Comparison of ENCODE assay signal across 1 cellular context in genomic region chr12:131229426-131230339, GRCh38.
TF ChIP-seq lines count a peak whose summit lies in the region.

No MANE protein-coding gene starts in this region.

TF ChIP-seq in K562, 482 proteins besides CTCF, POLR2A, EP300 and RAD21 (continued from another document and continues in another):
- no peak for TF ChIP-seq KAT2B (IDR thresholded peaks at IDR 0.05; ENCODE audit: low read depth, low read length)
- TF ChIP-seq NR2C2 (CRISPR knock-in tag; IDR thresholded peaks at IDR 0.05): no peak
- 0 out of 2 replicates have a peak, but pooled peaks have one; percentile 25 for TF ChIP-seq NR2C2 (tag; IDR thresholded peaks at IDR 0.05)
- TF ChIP-seq ZNF280A (IDR thresholded peaks at IDR 0.05; ENCODE audit: low read depth, partially characterized antibody): no peak
- peak; percentile 57; the same call in 1 of the 2 replicates for TF ChIP-seq FOXM1 (IDR thresholded peaks at IDR 0.05; ENCODE audit: low read depth)
- no peak for TF ChIP-seq FOXM1 (CRISPR knock-in tag; IDR thresholded peaks at IDR 0.05; ENCODE audit: low read depth)
- TF ChIP-seq TSHZ1 (CRISPR knock-in tag; IDR thresholded peaks at IDR 0.05): no peak
- no peak for TF ChIP-seq THRB (CRISPR knock-in tag; conservative IDR thresholded peaks at IDR 0.05)
- 0 out of 3 replicates have a peak, but pooled peaks of 1 of the 2 experiments have one; percentile 60 for TF ChIP-seq CBX3 (IDR thresholded peaks at IDR 0.05; ENCODE audit: borderline replicate concordance in 1 of 2, low read length in 2 of 2)
- no peak for TF ChIP-seq MLX (CRISPR knock-in tag; conservative IDR thresholded peaks at IDR 0.05)
- TF ChIP-seq DMBX1 (CRISPR knock-in tag; IDR thresholded peaks at IDR 0.05; ENCODE audit: borderline replicate concordance): 0 out of 2 replicates have a peak, but pooled peaks have one; percentile 15
- peak; percentile 40; the same call in 1 of the 2 replicates for TF ChIP-seq TRIM28 (IDR thresholded peaks at IDR 0.05)
- TF ChIP-seq CXXC5 (CRISPR knock-in tag; IDR thresholded peaks at IDR 0.05): peak; percentile 35; the same call in 1 of the 2 replicates
- TF ChIP-seq SUPT5H (IDR thresholded peaks at IDR 0.05): peak; percentile 59
- TF ChIP-seq NFIC (IDR thresholded peaks at IDR 0.05): peak; percentile 60
- peak; percentile 65; the same call in 1 of the 2 replicates for TF ChIP-seq KLF16 (IDR thresholded peaks at IDR 0.05)
- TF ChIP-seq ETV5 (CRISPR knock-in tag; IDR thresholded peaks at IDR 0.05; ENCODE audit: low read depth): peak; percentile 75; the same call in 1 of the 2 replicates
- TF ChIP-seq IRF2 (CRISPR knock-in tag; IDR thresholded peaks at IDR 0.05): no peak
- peak in 1 of 2 experiments; percentile 79; a peak in 2 of 4 replicates for TF ChIP-seq TRIM24 (IDR thresholded peaks at IDR 0.05)
- TF ChIP-seq NEUROD1 (IDR thresholded peaks at IDR 0.05; ENCODE audit: borderline replicate concordance, low read depth, low read length, partially characterized antibody): no peak
- 0 out of 2 replicates have a peak, but pooled peaks have one; percentile 29 for TF ChIP-seq HNRNPL (IDR thresholded peaks at IDR 0.05; ENCODE audit: low read depth, low read length)
- no peak for TF ChIP-seq IRF1 (CRISPR knock-in tag; IDR thresholded peaks at IDR 0.05; ENCODE audit: borderline replicate concordance)
- peak; percentile 85 for TF ChIP-seq NCOA1 (IDR thresholded peaks at IDR 0.05; ENCODE audit: low read depth)
- no peak for TF ChIP-seq DNMT1 (IDR thresholded peaks at IDR 0.05)
- TF ChIP-seq MCM3 (IDR thresholded peaks at IDR 0.05): no peak
- peak; percentile 49 for TF ChIP-seq XRCC5 (IDR thresholded peaks at IDR 0.05; ENCODE audit: low read depth, low read length)
- peak; percentile 91 for TF ChIP-seq CBFA2T3 (IDR thresholded peaks at IDR 0.05)
- TF ChIP-seq SMAD2 (IDR thresholded peaks at IDR 0.05; ENCODE audit: low read depth, low read length): no peak
- TF ChIP-seq FOXK2 (conservative IDR thresholded peaks at IDR 0.05 in 1 of 2, IDR thresholded peaks at IDR 0.05 in 1 of 2; ENCODE audit: low read depth in 2 of 2): peak; percentile 72 to 86
- no peak for TF ChIP-seq MED1 (CRISPR knock-in tag; IDR thresholded peaks at IDR 0.05; ENCODE audit: borderline replicate concordance)
- TF ChIP-seq TOE1 (IDR thresholded peaks at IDR 0.05; ENCODE audit: borderline replicate concordance): peak; percentile 69; the same call in 1 of the 2 replicates
- no peak for TF ChIP-seq TOE1 (CRISPR knock-in tag; IDR thresholded peaks at IDR 0.05; ENCODE audit: borderline replicate concordance, low read depth)
- TF ChIP-seq POLR2AphosphoS5 (IDR thresholded peaks at IDR 0.05; ENCODE audit: control insufficient read depth, insufficient read depth, low read depth, low read length): peak; percentile 63
- TF ChIP-seq MYC (IDR thresholded peaks at IDR 0.05; ENCODE audit: low read depth, low read length): peak; percentile 39; the same call in 1 of the 2 replicates
- TF ChIP-seq MYC (CRISPR knock-in tag; IDR thresholded peaks at IDR 0.05; ENCODE audit: borderline replicate concordance, low read depth): no peak
- TF ChIP-seq RB1 (IDR thresholded peaks at IDR 0.05; ENCODE audit: low read depth): 0 out of 2 replicates have a peak, but pooled peaks have one; percentile 18
- TF ChIP-seq CREB3L1 (IDR thresholded peaks at IDR 0.05; ENCODE audit: borderline replicate concordance, low read depth): 0 out of 2 replicates have a peak, but pooled peaks have one; percentile 51
- 0 out of 2 replicates have a peak, but pooled peaks have one; percentile 49 for TF ChIP-seq SPI1 (IDR thresholded peaks at IDR 0.05; ENCODE audit: borderline replicate concordance, low read depth, low read length)
- peak; percentile 12 for TF ChIP-seq SMAD1 (IDR thresholded peaks at IDR 0.05; ENCODE audit: low read depth, low read length, partially characterized antibody)
- TF ChIP-seq LEF1 (IDR thresholded peaks at IDR 0.05): peak; percentile 90
- 0 out of 2 replicates have a peak, but pooled peaks have one; percentile 19 for TF ChIP-seq CREM (IDR thresholded peaks at IDR 0.05; ENCODE audit: low read depth)
- TF ChIP-seq ZNF592 (IDR thresholded peaks at IDR 0.05): peak; percentile 71; the same call in 1 of the 2 replicates
- TF ChIP-seq PKNOX1 (IDR thresholded peaks at IDR 0.05): no peak
- peak; percentile 80 for TF ChIP-seq RBBP5 (IDR thresholded peaks at IDR 0.05; ENCODE audit: borderline replicate concordance, insufficient read depth, low read length, poor library complexity, severe bottlenecking)
- no peak for TF ChIP-seq NR0B1 (IDR thresholded peaks at IDR 0.05; ENCODE audit: partially characterized antibody)
- no peak for TF ChIP-seq ATF1 (CRISPR knock-in tag; IDR thresholded peaks at IDR 0.05)
- TF ChIP-seq ATF1 (tag; IDR thresholded peaks at IDR 0.05): peak; percentile 20; the same call in 1 of the 2 replicates
- TF ChIP-seq TCF3 (CRISPR knock-in tag; IDR thresholded peaks at IDR 0.05): peak; percentile 86
- peak; percentile 53 for TF ChIP-seq ZFX (CRISPR knock-in tag; IDR thresholded peaks at IDR 0.05)
- peak; percentile 25 to 53; a peak in 1 of 4 replicates for TF ChIP-seq NRF1 (conservative IDR thresholded peaks at IDR 0.05 in 1 of 2, IDR thresholded peaks at IDR 0.05 in 1 of 2)
- TF ChIP-seq MTA2 (IDR thresholded peaks at IDR 0.05; ENCODE audit: low read depth): peak; percentile 51
- peak; percentile 39; the same call in 1 of the 2 replicates for TF ChIP-seq NR2C1 (IDR thresholded peaks at IDR 0.05)
- TF ChIP-seq NR2C1 (tag; IDR thresholded peaks at IDR 0.05): no peak
- peak; percentile 56; the same call in 1 of the 2 replicates for TF ChIP-seq STAT5A (IDR thresholded peaks at IDR 0.05; ENCODE audit: borderline replicate concordance, low read length)
- TF ChIP-seq EP400 (IDR thresholded peaks at IDR 0.05): peak; percentile 57
